ENCODE assay signal across 10 cellular contexts in the genomic region with DNA sequence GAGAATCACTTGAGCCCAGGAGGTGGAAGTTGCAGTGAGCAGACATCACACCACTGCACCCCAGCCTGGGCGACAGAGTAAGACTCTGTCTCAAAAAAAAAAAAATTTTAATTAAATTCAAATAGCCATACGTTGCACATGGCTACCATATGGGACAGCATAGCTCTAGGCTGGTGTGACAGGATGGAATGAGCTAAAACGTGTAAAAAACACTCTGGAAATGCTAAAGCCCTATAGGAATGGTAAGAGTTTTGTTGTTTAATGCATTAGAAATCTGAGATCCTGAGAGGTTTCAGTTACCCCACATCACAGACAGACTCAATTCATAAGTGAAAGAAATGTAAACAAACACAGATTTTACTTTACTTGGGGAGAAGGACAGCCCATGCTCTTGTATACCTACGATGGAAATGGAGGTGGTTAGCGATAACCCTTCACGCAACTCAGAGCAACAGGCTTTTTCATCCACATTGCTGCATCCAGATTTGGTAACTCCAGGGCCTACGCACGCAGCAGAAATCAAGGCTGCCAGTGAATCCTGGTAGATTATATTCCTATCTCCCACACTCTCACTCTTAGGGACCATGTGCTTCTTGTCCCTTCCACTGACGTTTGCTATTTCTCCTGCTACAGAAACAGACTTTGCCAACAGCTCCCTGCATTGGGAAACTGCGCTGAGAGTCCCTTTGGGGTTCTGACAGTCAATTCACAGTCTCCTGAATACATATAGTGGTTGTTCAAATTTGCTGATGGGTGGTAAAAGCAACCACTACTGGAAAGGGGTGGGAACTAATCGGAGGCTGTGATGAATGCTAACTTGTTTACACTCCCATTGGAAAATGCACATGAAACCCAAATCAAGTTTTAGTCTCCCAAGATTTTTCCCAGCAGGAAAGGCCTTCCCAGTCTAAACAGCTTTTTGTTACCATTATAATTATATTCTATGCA. TPM values are rescaled to one million over a fixed set of nuclear protein-coding genes. Genes with fewer than 3 reads are reported as not detected.
A peak's percentile ranks its signal among the peaks of the same experiment; 100 is the strongest.
DNase-seq lines count a peak whose midpoint lies in the region; ATAC-seq and TF ChIP-seq lines count a peak whose summit lies in the region.
"Had no signal": no experiment of that assay in that cellular context is flagged by ENCODE, and none has a peak within 500 bp of the region (broad histone marks: within the 10 kb centered on the region; RNA-seq: fewer than 3 reads in every experiment).

No MANE protein-coding gene starts in this region.

- peaks cover 39% of the 10 kb centered on the region for H3K4me1 Mint-ChIP-seq in CD14-positive monocyte
- peaks cover 42 to 48% of the 10 kb centered on the region in 2 donors for H3K4me1 Mint-ChIP-seq in effector memory CD8-positive, alpha-beta T cell (ENCODE audit: low read depth in 2 of 2)

- TF ChIP-seq POLR2A in Peyer's patch (IDR thresholded peaks at IDR 0.05) (no peak), heart left ventricle (IDR thresholded peaks at IDR 0.05) (no peak), prostate gland (IDR thresholded peaks at IDR 0.05) (no peak)

- intact Hi-C loops in CD14-positive monocyte (cut with micrococcal nuclease) (loop anchor here (2.0 to 5.0 kb wide), 5 partner anchors 13 to 228 kb away; no protein-coding TSS in a partner anchor), heart left ventricle (cut with DNase I) (loop anchor here in 7 of 10 donors (2.0 to 5.0 kb wide), 4 partner anchors 37 to 62 kb away; no protein-coding TSS in a partner anchor), prostate gland (cut with DNase I) (loop anchor here (5.0 kb wide), 1 partner anchor 48 kb away; no protein-coding TSS in a partner anchor)

- no peaks in the 10 kb centered on the region for H3K9me3 Mint-ChIP-seq in CD14-positive monocyte
- H3K9me3 Mint-ChIP-seq in effector memory CD8-positive, alpha-beta T cell, result no peaks in the 10 kb centered on the region

- peaks cover 0 to 8% (median 2%) of the 10 kb centered on the region in 4 donors for H3K4me1 ChIP-seq in Peyer's patch
- peaks cover 0 to 82% (median 59%) of the 10 kb centered on the region in 12 donors for H3K4me1 ChIP-seq in heart left ventricle
- no peaks in the 10 kb centered on the region for H3K4me1 ChIP-seq in prostate gland (replicated peaks)

- peak overlapping the region; percentile 97 for H3K4me3 Mint-ChIP-seq in CD14-positive monocyte
- H3K4me3 Mint-ChIP-seq in effector memory CD8-positive, alpha-beta T cell, result peak overlapping the region in 1 of 2 donors; percentile 18

- TF ChIP-seq CTCF in CD14-positive monocyte (IDR thresholded peaks at IDR 0.05) (no peak), Peyer's patch (IDR thresholded peaks at IDR 0.05) (no peak), heart left ventricle (IDR thresholded peaks at IDR 0.05) (no peak), prostate gland (IDR thresholded peaks at IDR 0.05) (no peak)

- DNase-seq in CD14-positive monocyte (ENCODE audit: low spot score) (no peak), Peyer's patch (no peak), heart left ventricle (no peak), prostate gland (ENCODE audit: low spot score) (no peak), SKM-1 (lab: John Stamatoyannopoulos, UW; ENCODE audit: unreplicated experiment) (no peak)
- no peak for DNase-seq in effector memory CD8-positive, alpha-beta T cell
- DNase-seq in activated CD4-positive, alpha-beta T cell treated with anti-CD3 and anti-CD28 coated beads, Interleukin-2, amount 50 U/mL, for 4 hours, result no peak
- DNase-seq: activated gamma-delta T cell treated with Interleukin-2 at 50 U/mL for 16 hours, C1 segment of cervical spinal cord had no signal

- H3K27me3 ChIP-seq in Peyer's patch (no peaks in the 10 kb centered on the region), heart left ventricle (no peaks in the 10 kb centered on the region), prostate gland (replicated peaks; ENCODE audit: insufficient read depth) (no peaks in the 10 kb centered on the region)

- peak overlapping the region; percentile 35 to 96 (median 47) for H3K27ac ChIP-seq in Peyer's patch
- peak overlapping the region; percentile 3 to 91 (median 77) for H3K27ac ChIP-seq in heart left ventricle
- H3K27ac ChIP-seq in prostate gland, result peak overlapping the region; percentile 31 to 74

- WGBS in heart left ventricle, 4 donors, result 67 to 83% (median 80%) methylated on average over 11 of the region's 11 CpGs
- 80% methylated on average over 11 of the region's 11 CpGs for WGBS in prostate gland

- no peak overlapping the region for H3K4me3 ChIP-seq in Peyer's patch
- peak overlapping the region in 3 of 12 donors; percentile 70 to 90 (median 89) for H3K4me3 ChIP-seq in heart left ventricle
- no peak overlapping the region for H3K4me3 ChIP-seq in prostate gland

- peaks cover 61 to 73% of the 10 kb centered on the region in 2 donors for H3K36me3 Mint-ChIP-seq in CD14-positive monocyte
- H3K36me3 Mint-ChIP-seq in effector memory CD8-positive, alpha-beta T cell (ENCODE audit: insufficient read depth), result peaks cover 43% of the 10 kb centered on the region

- H3K36me3 ChIP-seq in Peyer's patch, result no peaks in the 10 kb centered on the region
- peaks cover 0 to 30% (median 0%) of the 10 kb centered on the region in 9 donors for H3K36me3 ChIP-seq in heart left ventricle
- no peaks in the 10 kb centered on the region for H3K36me3 ChIP-seq in prostate gland

- peaks cover 21 to 25% (median 21%) of the 10 kb centered on the region in 3 donors for H3K27me3 Mint-ChIP-seq in CD14-positive monocyte (ENCODE audit: low read depth in 3 of 3)
- H3K27me3 Mint-ChIP-seq in effector memory CD8-positive, alpha-beta T cell, result no peaks in the 10 kb centered on the region

- ATAC-seq in heart left ventricle (no peak), GM21529 (IDR thresholded peaks at IDR 0.05; ENCODE audit: unreplicated experiment) (no peak)
- no peak for ATAC-seq in effector memory CD8-positive, alpha-beta T cell (replicated peaks)

- H3K27ac Mint-ChIP-seq in CD14-positive monocyte, result peak overlapping the region in 2 of 7 donors; percentile 19 to 40
- peak overlapping the region in 1 of 2 donors; percentile 85 for H3K27ac Mint-ChIP-seq in effector memory CD8-positive, alpha-beta T cell

- H3K9me3 ChIP-seq in Peyer's patch (no peaks in the 10 kb centered on the region), heart left ventricle (no peaks in the 10 kb centered on the region), prostate gland (no peaks in the 10 kb centered on the region)

RNA-seq across cellular contexts. Expression of a gene that starts 3.1 kb away (rescaled TPM):
- polyA plus RNA-seq in CD14-positive monocyte (10 to 100 TPM; 10.7 to 22.8 TPM), heart left ventricle (1 to 10 TPM; 5.2 to 8.7 TPM)
- total RNA-seq in Peyer's patch (10 to 100 TPM; 12.8 to 64.4 (median 16.0) TPM), heart left ventricle (10 to 100 TPM in 5 of 9 donors, 1 to 10 TPM in 4; 4.9 to 28.6 (median 11.7) TPM), prostate gland (10 to 100 TPM; 13.3 to 71.6 TPM)
